In the genomic region with DNA sequence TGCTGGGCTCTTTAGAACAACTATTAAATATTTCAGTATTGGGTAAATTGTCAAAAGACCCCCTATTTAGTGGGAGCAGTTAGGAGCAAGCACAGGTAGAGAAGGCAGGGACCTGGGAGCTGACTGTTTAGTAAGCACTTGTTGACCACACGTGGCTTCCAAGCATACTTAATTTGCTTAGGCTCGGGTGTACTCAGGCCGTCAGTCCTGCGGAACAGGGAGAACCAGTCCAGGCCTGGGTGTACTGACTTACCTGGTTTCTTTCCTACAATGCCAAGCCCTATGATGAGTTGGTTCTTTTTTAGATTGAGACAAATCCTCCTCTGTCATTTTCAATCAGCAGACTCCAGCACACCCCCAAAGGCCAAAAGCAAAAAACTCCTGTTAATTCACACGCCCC, we compare ENCODE assay signal across 11 cellular contexts.
DNase-seq lines count a peak whose midpoint lies in the region; ATAC-seq and TF ChIP-seq lines count a peak whose summit lies in the region.
"Had no signal": no experiment of that assay in that cellular context is flagged by ENCODE, and none has a peak within 500 bp of the region (broad histone marks: within the 10 kb centered on the region; RNA-seq: fewer than 3 reads in every experiment).

No MANE protein-coding gene starts in this region.

- no peak for ATAC-seq in left cardiac atrium

- H3K9me3 ChIP-seq in esophagus squamous epithelium: no peaks in the 10 kb centered on the region

- DNase-seq in D341Med (ENCODE audit: low spot score): peak; percentile 27
- peak; percentile 1 for DNase-seq in NCI-H2196 treated with DMSO at 0.1 percent for 48 hours (lab: John Stamatoyannopoulos, UW; ENCODE audit: unreplicated experiment)
- no peak for DNase-seq in esophagus squamous epithelium (lab: John Stamatoyannopoulos, UW)
- DNase-seq in mucosa of gallbladder (ENCODE audit: low spot score): peak; percentile 78
- DNase-seq in NK-92 (lab: John Stamatoyannopoulos, UW; ENCODE audit: unreplicated experiment): no peak
- DNase-seq in activated T-cell treated with anti-CD3 and anti-CD28 coated beads for 4 hours: no peak
- DNase-seq in T-helper 1 cell: no peak
- DNase-seq in left cardiac atrium: no peak
- DNase-seq: activated naive CD4-positive, alpha-beta T cell treated with anti-CD3 and anti-CD28 coated beads for 36 hours; immature natural killer cell; NCI-H2081 treated with DMSO at 0.1 percent for 48 hours had no signal

- TF ChIP-seq CTCF in esophagus squamous epithelium (IDR thresholded peaks at IDR 0.05): no peak

- no peaks in the 10 kb centered on the region for H3K36me3 ChIP-seq in esophagus squamous epithelium

- peaks cover 0 to 53% (median 3%) of the 10 kb centered on the region in 3 donors for H3K4me1 ChIP-seq in esophagus squamous epithelium

- H3K27ac ChIP-seq in esophagus squamous epithelium: peak overlapping the region; percentile 66 to 90 (median 85)

- intact Hi-C loops in esophagus squamous epithelium (cut with DNase I): no loop called here
- intact Hi-C loops in left cardiac atrium (cut with DNase I): no loop called here

- H3K4me3 ChIP-seq in esophagus squamous epithelium: no peak overlapping the region

- TF ChIP-seq POLR2A in esophagus squamous epithelium (IDR thresholded peaks at IDR 0.05): no peak

- no peaks in the 10 kb centered on the region for H3K27me3 ChIP-seq in esophagus squamous epithelium

- 14 to 57% methylated on average over 5 of the region's 5 CpGs for WGBS in esophagus squamous epithelium, 2 donors

Comparison
In these comparisons a context has a peak if more than half of its experiments do, and no peak if none do; other contexts are left out.
1. DNase-seq: peak in D341Med (single experiment), NCI-H2196 treated with DMSO at 0.1 percent for 48 hours (single experiment) and mucosa of gallbladder (single experiment); none in esophagus squamous epithelium (single experiment), NK-92 (single experiment), activated T-cell treated with anti-CD3 and anti-CD28 coated beads for 4 hours (single experiment), T-helper 1 cell (0 of 5) and left cardiac atrium (single experiment).